8 cellular contexts compared by ENCODE assay signal in the genomic region with DNA sequence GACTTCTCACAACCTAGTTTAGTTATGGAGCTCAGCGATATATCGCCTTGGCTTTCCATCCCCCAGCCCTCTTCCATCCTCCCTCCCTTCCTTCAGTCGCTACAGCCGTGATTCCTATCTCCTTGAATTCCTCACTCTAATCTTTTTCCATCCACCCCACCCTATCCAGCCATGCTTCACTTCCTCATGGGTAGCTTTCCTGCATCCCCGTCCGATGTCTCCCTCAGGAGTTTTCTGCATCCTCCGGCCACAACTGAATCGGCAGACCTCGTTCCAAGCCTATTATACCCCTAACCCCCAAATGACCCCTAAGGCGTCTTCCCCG. TPM values are rescaled to one million over a fixed set of nuclear protein-coding genes. Genes with fewer than 3 reads are reported as not detected.
DNase-seq lines count a peak whose midpoint lies in the region; ATAC-seq and TF ChIP-seq lines count a peak whose summit lies in the region.

No MANE protein-coding gene starts in this region.

- H3K4me1 Mint-ChIP-seq in CD4-positive, alpha-beta T cell (ENCODE audit: low read depth) = peaks cover 28% of the 10 kb centered on the region

- H3K9me3 ChIP-seq in CD4-positive, alpha-beta T cell (ENCODE audit: control insufficient read depth, low read length) = no peaks in the 10 kb centered on the region

- peaks cover 25% of the 10 kb centered on the region for H3K36me3 Mint-ChIP-seq in CD4-positive, alpha-beta T cell (ENCODE audit: low read depth)

- no peak for ATAC-seq in CD4-positive, alpha-beta T cell (ENCODE audit: poor library complexity)
- peak; percentile 21 for ATAC-seq in HG03097 (IDR thresholded peaks at IDR 0.05; ENCODE audit: low FRiP score, unreplicated experiment)
- peak; percentile 35 for ATAC-seq in left colon
- ATAC-seq in HG02798 (IDR thresholded peaks at IDR 0.05; ENCODE audit: poor library complexity, unreplicated experiment) = no peak

- intact Hi-C loops in CD4-positive, alpha-beta T cell (cut with DNase I, micrococcal nuclease) = loop anchor here (1.0 to 10.0 kb wide), 5 partner anchors 29 to 300 kb away; a partner anchor contains a TSS
- intact Hi-C loops in left colon (cut with DNase I, micrococcal nuclease) = no loop called here

- no peaks in the 10 kb centered on the region for H3K27me3 ChIP-seq in CD4-positive, alpha-beta T cell (ENCODE audit: control insufficient read depth, insufficient read depth, low read length)

- CTCF ChIA-PET in CD4-positive, alpha-beta T cell (lab: Charles Lee) = no interaction called here

- POLR2A ChIA-PET in CD4-positive, alpha-beta T cell (lab: Charles Lee) = interaction anchor here (0.7 to 1.5 kb wide), 13 partner anchors 10 to 298 kb away, joined by 3 to 13 read pairs (median 4); a partner anchor contains a TSS

- H3K9me3 Mint-ChIP-seq in CD4-positive, alpha-beta T cell = no peaks in the 10 kb centered on the region

- in situ Hi-C loops in GM13977 (cut with MboI; ENCODE audit: low pct_unique_long_range_greater_than_20kb, low sequenced_read_pairs, unreplicated experiment) = no loop called here

- peak overlapping the region; percentile 77 for H3K27ac ChIP-seq in CD4-positive, alpha-beta T cell (ENCODE audit: low read depth, low read length)
- peak overlapping the region; percentile 91 for H3K27ac ChIP-seq in angular gyrus (ENCODE audit: low read depth, low read length)
- peak overlapping the region; percentile 84 for H3K27ac ChIP-seq in temporal lobe (ENCODE audit: low read depth, low read length)

- TF ChIP-seq CTCF in CD4-positive, alpha-beta T cell (IDR thresholded peaks at IDR 0.05) = no peak
- TF ChIP-seq CTCF in GM13977 (IDR thresholded peaks at IDR 0.05; ENCODE audit: extremely low read depth, insufficient read depth, missing control alignments) = no peak

- no peak for DNase-seq in CD4-positive, alpha-beta T cell
- DNase-seq in left colon = no peak
- no peak for DNase-seq in GM13977 (ENCODE audit: low spot score)
- DNase-seq in NCI-H524 treated with DMSO at 0.1 percent for 48 hours (lab: John Stamatoyannopoulos, UW) = no peak

- no peaks in the 10 kb centered on the region for H3K27me3 Mint-ChIP-seq in CD4-positive, alpha-beta T cell

- peak overlapping the region; percentile 98 for H3K4me3 Mint-ChIP-seq in CD4-positive, alpha-beta T cell

- H3K27ac Mint-ChIP-seq in CD4-positive, alpha-beta T cell = peak overlapping the region; percentile 100

RNA-seq across cellular contexts. Expression of a gene that starts 0.4 kb away (rescaled TPM):
- total RNA-seq in CD4-positive, alpha-beta T cell = 10 to 100 TPM; 20.5 to 22.4 TPM
- total RNA-seq in left colon = 10 to 100 TPM; 63.4 to 76.1 TPM
- 64.4 TPM for total RNA-seq in temporal lobe

RNA-seq across cellular contexts. Expression of a gene that starts 28.0 kb away (rescaled TPM):
- 10 to 100 TPM; 20.9 to 23.8 TPM for total RNA-seq in CD4-positive, alpha-beta T cell
- total RNA-seq in left colon = 10 to 100 TPM; 32.5 to 54.2 TPM
- total RNA-seq in temporal lobe = 2.2 TPM

RNA-seq across cellular contexts. Expression of a gene that starts 38.9 kb away (rescaled TPM):
- 10 to 100 TPM; 71.9 to 82.3 TPM for total RNA-seq in CD4-positive, alpha-beta T cell
- total RNA-seq in left colon = not detected
- not detected for total RNA-seq in temporal lobe

RNA-seq across cellular contexts. Expression of a gene that starts 43.7 kb away (rescaled TPM):
- total RNA-seq in CD4-positive, alpha-beta T cell = 100 to 1,000 TPM; 213 to 225 TPM
- total RNA-seq in left colon = 10 to 100 TPM; 47.7 to 98.7 TPM
- total RNA-seq in temporal lobe = 0.25 TPM

RNA-seq across cellular contexts. Expression of a gene that starts 50.7 kb away (rescaled TPM):
- total RNA-seq in CD4-positive, alpha-beta T cell = 10 to 100 TPM; 44.5 to 55.3 TPM
- total RNA-seq in left colon (10 to 100 TPM; 35.4 to 37.9 TPM), temporal lobe (22.1 TPM)

Comparison
In these comparisons a context has a peak if more than half of its experiments do, and no peak if none do; other contexts are left out.
1. ATAC-seq: peak in HG03097 (single experiment) and left colon (single experiment); none in CD4-positive, alpha-beta T cell (single experiment) and HG02798 (single experiment).
2. RNA of a gene that starts 38.9 kb away (total RNA-seq): 71.9 to 82.3 TPM in CD4-positive, alpha-beta T cell; not detected in left colon and not detected in temporal lobe (single experiment); every median in the first group is over 10 times any median in the second.
3. intact Hi-C loops: an anchor here in CD4-positive, alpha-beta T cell (1.0 to 10.0 kb wide); none called in left colon.
4. Peak in every context shown above with its lines, with median percentiles within 50 percentile points of each other: H3K27ac ChIP-seq.